ENCODE assay signal across 12 cellular contexts in the genomic region with DNA sequence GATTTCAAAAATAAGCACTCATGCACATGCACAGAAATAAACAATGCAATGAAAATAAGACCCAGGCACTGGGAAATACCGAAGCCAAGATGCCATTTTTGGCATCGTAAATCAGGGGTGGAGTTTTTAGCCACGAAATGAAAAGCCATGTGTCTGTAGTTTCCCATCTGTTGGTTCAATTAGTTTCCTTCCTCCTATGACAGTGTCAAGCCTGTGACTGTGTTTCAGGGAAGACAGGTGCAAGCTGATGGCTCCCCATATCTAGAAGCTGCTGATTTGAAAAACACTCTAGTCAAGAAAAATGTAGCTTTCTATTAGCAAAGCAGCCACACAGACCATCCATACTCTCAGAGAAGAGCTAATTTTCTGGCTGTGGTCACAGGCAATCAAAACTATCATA.
A peak's percentile ranks its signal among the peaks of the same experiment; 100 is the strongest.
DNase-seq lines count a peak whose midpoint lies in the region; ATAC-seq and TF ChIP-seq lines count a peak whose summit lies in the region.
"Had no signal": no experiment of that assay in that cellular context is flagged by ENCODE, and none has a peak within 500 bp of the region (broad histone marks: within the 10 kb centered on the region; RNA-seq: fewer than 3 reads in every experiment).

No MANE protein-coding gene starts in this region.

- no peak overlapping the region for H3K4me3 ChIP-seq in coronary artery

- in situ Hi-C loops in G401 (cut with HindIII; ENCODE audit: low sequenced_read_pairs): no loop called here

- intact Hi-C loops in posterior cingulate gyrus (cut with DNase I): no loop called here

- no peak for TF ChIP-seq CTCF in coronary artery (IDR thresholded peaks at IDR 0.05)

- H3K27ac ChIP-seq in coronary artery: no peak overlapping the region
- H3K27ac ChIP-seq: parathyroid adenoma had no signal

- DNase-seq in G401 (ENCODE audit: low spot score) (peak; percentile 81), NCI-H2171 treated with DMSO at 0.1 percent for 48 hours (lab: John Stamatoyannopoulos, UW) (peak; percentile 94), T1000 (lab: John Stamatoyannopoulos, UW) (no peak), coronary artery (ENCODE audit: low spot score) (no peak), posterior cingulate gyrus (no peak)
- DNase-seq: anterior cingulate cortex, head of caudate nucleus, NCI-H1092 treated with DMSO at 0.1 percent for 48 hours had no signal

- ATAC-seq in GM19324 (IDR thresholded peaks at IDR 0.05; ENCODE audit: low FRiP score, unreplicated experiment): peak; percentile 54
- ATAC-seq in HG02798 (IDR thresholded peaks at IDR 0.05; ENCODE audit: poor library complexity, unreplicated experiment): peak; percentile 51
- ATAC-seq in HG02884 (IDR thresholded peaks at IDR 0.05; ENCODE audit: unreplicated experiment): no peak

Comparison
In these comparisons a context has a peak if more than half of its experiments do, and no peak if none do; other contexts are left out.
1. DNase-seq: peak in G401 (single experiment) and NCI-H2171 treated with DMSO at 0.1 percent for 48 hours (single experiment); none in T1000 (single experiment), coronary artery (single experiment) and posterior cingulate gyrus (0 of 10).